Comparison of ENCODE assay signal across 1 cellular context in the genomic region with DNA sequence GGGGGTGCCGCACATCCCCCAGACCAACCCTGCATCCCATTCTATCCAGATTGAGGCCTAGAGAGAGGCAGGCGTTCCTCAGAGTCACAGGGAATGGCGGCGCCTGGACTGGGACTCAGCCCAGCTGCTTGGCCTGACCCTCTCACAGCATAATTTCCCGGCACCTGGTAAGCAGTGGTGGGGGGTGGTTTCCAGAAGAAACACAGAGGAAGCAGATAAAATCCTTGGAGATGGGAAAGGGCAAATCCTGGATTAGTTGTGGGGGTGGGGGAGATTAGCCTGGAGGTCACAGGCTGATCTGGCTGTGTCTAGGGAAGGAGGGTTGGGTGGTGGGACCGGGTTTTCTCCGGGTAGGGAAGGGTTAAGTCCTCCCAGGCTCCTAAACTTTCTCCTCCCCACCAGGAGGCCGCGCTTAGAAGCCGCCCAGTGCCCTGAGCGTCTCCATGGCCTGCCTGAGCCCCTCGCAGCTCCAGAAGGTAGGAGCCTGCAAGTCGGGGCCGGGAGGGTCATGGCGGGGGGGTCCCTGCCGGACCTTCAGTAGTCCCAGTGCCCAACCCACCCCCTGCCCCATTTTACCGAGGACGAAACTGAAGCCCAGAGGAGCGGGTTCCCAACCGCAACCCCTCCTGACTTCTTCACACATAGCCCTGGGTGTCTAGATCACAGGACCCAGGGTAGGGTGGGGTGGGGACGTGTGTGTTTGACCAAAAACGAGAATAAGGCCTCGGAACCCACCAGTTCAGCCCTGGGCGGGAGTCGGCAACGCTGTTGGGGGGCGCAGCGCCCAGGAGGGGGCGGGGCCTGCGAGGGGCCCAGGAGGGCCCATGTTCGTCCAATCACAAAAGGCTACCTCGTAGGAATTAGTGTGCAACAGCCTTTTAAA.
TF ChIP-seq lines count a peak whose summit lies in the region.

No MANE protein-coding gene starts in this region.

TF ChIP-seq in HepG2, 621 proteins besides CTCF, POLR2A, EP300 and RAD21 (continued from another document and continues in another):
- TF ChIP-seq, protein P1, sequence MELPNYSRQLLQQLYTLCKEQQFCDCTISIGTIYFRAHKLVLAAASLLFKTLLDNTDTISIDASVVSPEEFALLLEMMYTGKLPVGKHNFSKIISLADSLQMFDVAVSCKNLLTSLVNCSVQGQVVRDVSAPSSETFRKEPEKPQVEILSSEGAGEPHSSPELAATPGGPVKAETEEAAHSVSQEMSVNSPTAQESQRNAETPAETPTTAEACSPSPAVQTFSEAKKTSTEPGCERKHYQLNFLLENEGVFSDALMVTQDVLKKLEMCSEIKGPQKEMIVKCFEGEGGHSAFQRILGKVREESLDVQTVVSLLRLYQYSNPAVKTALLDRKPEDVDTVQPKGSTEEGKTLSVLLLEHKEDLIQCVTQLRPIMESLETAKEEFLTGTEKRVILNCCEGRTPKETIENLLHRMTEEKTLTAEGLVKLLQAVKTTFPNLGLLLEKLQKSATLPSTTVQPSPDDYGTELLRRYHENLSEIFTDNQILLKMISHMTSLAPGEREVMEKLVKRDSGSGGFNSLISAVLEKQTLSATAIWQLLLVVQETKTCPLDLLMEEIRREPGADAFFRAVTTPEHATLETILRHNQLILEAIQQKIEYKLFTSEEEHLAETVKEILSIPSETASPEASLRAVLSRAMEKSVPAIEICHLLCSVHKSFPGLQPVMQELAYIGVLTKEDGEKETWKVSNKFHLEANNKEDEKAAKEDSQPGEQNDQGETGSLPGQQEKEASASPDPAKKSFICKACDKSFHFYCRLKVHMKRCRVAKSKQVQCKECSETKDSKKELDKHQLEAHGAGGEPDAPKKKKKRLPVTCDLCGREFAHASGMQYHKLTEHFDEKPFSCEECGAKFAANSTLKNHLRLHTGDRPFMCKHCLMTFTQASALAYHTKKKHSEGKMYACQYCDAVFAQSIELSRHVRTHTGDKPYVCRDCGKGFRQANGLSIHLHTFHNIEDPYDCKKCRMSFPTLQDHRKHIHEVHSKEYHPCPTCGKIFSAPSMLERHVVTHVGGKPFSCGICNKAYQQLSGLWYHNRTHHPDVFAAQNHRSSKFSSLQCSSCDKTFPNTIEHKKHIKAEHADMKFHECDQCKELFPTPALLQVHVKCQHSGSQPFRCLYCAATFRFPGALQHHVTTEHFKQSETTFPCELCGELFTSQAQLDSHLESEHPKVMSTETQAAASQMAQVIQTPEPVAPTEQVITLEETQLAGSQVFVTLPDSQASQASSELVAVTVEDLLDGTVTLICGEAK (IDR thresholded peaks at IDR 0.05) = no peak
- TF ChIP-seq, protein P1 (CRISPR knock-in tag; IDR thresholded peaks at IDR 0.05) = no peak
- TF ChIP-seq POLR2G (IDR thresholded peaks at IDR 0.05; ENCODE audit: low read depth, low read length) = peak; percentile 87
- no peak for TF ChIP-seq ZMYM3 (CRISPR knock-in tag; IDR thresholded peaks at IDR 0.05)
- no peak for TF ChIP-seq MEF2D (CRISPR knock-in tag; IDR thresholded peaks at IDR 0.05)
- TF ChIP-seq SP4 (CRISPR knock-in tag; IDR thresholded peaks at IDR 0.05) = peak; percentile 42; the same call in 1 of the 2 replicates
- TF ChIP-seq ZNF160 (CRISPR knock-in tag; IDR thresholded peaks at IDR 0.05) = peak; percentile 39; the same call in 1 of the 2 replicates
- TF ChIP-seq WIZ (CRISPR knock-in tag; IDR thresholded peaks at IDR 0.05) = no peak
- no peak for TF ChIP-seq KAT8 (CRISPR knock-in tag; IDR thresholded peaks at IDR 0.05)
- no peak for TF ChIP-seq REXO4 (CRISPR knock-in tag; IDR thresholded peaks at IDR 0.05; ENCODE audit: borderline replicate concordance)
- peak; percentile 98 for TF ChIP-seq ZNF652 (CRISPR knock-in tag; IDR thresholded peaks at IDR 0.05; ENCODE audit: borderline replicate concordance, low read depth)
- no peak for TF ChIP-seq FLYWCH1 (CRISPR knock-in tag; IDR thresholded peaks at IDR 0.05)
- TF ChIP-seq, protein P2, sequence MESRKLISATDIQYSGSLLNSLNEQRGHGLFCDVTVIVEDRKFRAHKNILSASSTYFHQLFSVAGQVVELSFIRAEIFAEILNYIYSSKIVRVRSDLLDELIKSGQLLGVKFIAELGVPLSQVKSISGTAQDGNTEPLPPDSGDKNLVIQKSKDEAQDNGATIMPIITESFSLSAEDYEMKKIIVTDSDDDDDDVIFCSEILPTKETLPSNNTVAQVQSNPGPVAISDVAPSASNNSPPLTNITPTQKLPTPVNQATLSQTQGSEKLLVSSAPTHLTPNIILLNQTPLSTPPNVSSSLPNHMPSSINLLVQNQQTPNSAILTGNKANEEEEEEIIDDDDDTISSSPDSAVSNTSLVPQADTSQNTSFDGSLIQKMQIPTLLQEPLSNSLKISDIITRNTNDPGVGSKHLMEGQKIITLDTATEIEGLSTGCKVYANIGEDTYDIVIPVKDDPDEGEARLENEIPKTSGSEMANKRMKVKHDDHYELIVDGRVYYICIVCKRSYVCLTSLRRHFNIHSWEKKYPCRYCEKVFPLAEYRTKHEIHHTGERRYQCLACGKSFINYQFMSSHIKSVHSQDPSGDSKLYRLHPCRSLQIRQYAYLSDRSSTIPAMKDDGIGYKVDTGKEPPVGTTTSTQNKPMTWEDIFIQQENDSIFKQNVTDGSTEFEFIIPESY (CRISPR knock-in tag; IDR thresholded peaks at IDR 0.05) = no peak
- TF ChIP-seq, protein P3, sequence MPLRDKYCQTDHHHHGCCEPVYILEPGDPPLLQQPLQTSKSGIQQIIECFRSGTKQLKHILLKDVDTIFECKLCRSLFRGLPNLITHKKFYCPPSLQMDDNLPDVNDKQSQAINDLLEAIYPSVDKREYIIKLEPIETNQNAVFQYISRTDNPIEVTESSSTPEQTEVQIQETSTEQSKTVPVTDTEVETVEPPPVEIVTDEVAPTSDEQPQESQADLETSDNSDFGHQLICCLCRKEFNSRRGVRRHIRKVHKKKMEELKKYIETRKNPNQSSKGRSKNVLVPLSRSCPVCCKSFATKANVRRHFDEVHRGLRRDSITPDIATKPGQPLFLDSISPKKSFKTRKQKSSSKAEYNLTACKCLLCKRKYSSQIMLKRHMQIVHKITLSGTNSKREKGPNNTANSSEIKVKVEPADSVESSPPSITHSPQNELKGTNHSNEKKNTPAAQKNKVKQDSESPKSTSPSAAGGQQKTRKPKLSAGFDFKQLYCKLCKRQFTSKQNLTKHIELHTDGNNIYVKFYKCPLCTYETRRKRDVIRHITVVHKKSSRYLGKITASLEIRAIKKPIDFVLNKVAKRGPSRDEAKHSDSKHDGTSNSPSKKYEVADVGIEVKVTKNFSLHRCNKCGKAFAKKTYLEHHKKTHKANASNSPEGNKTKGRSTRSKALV (CRISPR knock-in tag; IDR thresholded peaks at IDR 0.05) = peak; percentile 46; the same call in 1 of the 2 replicates
- no peak; the same call in 1 of the 2 replicates for TF ChIP-seq MEIS2 (CRISPR knock-in tag; IDR thresholded peaks at IDR 0.05)
- no peak for TF ChIP-seq NFKBIZ (CRISPR knock-in tag; IDR thresholded peaks at IDR 0.05)
- TF ChIP-seq, protein P4, sequence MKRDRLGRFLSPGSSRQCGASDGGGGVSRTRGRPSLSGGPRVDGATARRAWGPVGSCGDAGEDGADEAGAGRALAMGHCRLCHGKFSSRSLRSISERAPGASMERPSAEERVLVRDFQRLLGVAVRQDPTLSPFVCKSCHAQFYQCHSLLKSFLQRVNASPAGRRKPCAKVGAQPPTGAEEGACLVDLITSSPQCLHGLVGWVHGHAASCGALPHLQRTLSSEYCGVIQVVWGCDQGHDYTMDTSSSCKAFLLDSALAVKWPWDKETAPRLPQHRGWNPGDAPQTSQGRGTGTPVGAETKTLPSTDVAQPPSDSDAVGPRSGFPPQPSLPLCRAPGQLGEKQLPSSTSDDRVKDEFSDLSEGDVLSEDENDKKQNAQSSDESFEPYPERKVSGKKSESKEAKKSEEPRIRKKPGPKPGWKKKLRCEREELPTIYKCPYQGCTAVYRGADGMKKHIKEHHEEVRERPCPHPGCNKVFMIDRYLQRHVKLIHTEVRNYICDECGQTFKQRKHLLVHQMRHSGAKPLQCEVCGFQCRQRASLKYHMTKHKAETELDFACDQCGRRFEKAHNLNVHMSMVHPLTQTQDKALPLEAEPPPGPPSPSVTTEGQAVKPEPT (CRISPR knock-in tag; IDR thresholded peaks at IDR 0.05; ENCODE audit: low read depth) = no peak
- TF ChIP-seq POLR2AphosphoS2 (IDR thresholded peaks at IDR 0.05; ENCODE audit: low read depth, low read length) = no peak
- TF ChIP-seq, protein P5, sequence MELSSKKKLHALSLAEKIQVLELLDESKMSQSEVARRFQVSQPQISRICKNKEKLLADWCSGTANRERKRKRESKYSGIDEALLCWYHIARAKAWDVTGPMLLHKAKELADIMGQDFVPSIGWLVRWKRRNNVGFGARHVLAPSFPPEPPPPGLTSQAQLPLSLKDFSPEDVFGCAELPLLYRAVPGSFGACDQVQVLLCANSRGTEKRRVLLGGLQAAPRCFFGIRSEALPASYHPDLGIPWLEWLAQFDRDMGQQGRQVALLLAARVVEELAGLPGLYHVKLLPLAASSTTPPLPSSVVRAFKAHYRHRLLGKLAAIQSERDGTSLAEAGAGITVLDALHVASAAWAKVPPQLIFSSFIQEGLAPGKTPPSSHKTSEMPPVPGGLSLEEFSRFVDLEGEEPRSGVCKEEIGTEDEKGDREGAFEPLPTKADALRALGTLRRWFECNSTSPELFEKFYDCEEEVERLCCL (CRISPR knock-in tag; IDR thresholded peaks at IDR 0.05; ENCODE audit: borderline replicate concordance) = no peak
- no peak for TF ChIP-seq ZNF234 (CRISPR knock-in tag; conservative IDR thresholded peaks at IDR 0.05)
- no peak for TF ChIP-seq SP5 (CRISPR knock-in tag; IDR thresholded peaks at IDR 0.05; ENCODE audit: borderline replicate concordance, low read depth)
- TF ChIP-seq CCAR2 (optimal IDR thresholded peaks at IDR 0.05; ENCODE audit: low read depth, low read length) = no peak
- peak; percentile 59; the same call in 1 of the 2 replicates for TF ChIP-seq BRD4 (CRISPR knock-in tag; IDR thresholded peaks at IDR 0.05)
- TF ChIP-seq, protein P6, sequence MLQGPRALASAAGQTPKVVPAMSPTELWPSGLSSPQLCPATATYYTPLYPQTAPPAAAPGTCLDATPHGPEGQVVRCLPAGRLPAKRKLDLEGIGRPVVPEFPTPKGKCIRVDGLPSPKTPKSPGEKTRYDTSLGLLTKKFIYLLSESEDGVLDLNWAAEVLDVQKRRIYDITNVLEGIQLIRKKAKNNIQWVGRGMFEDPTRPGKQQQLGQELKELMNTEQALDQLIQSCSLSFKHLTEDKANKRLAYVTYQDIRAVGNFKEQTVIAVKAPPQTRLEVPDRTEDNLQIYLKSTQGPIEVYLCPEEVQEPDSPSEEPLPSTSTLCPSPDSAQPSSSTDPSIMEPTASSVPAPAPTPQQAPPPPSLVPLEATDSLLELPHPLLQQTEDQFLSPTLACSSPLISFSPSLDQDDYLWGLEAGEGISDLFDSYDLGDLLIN (CRISPR knock-in tag; IDR thresholded peaks at IDR 0.05; ENCODE audit: borderline replicate concordance) = no peak
- no peak for TF ChIP-seq RFXANK (CRISPR knock-in tag; IDR thresholded peaks at IDR 0.05)
- no peak; the same call in 1 of the 2 replicates for TF ChIP-seq ZNF225 (CRISPR knock-in tag; IDR thresholded peaks at IDR 0.05)
- TF ChIP-seq, protein P7, sequence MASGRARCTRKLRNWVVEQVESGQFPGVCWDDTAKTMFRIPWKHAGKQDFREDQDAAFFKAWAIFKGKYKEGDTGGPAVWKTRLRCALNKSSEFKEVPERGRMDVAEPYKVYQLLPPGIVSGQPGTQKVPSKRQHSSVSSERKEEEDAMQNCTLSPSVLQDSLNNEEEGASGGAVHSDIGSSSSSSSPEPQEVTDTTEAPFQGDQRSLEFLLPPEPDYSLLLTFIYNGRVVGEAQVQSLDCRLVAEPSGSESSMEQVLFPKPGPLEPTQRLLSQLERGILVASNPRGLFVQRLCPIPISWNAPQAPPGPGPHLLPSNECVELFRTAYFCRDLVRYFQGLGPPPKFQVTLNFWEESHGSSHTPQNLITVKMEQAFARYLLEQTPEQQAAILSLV (CRISPR knock-in tag; IDR thresholded peaks at IDR 0.05; ENCODE audit: borderline replicate concordance) = no peak
- TF ChIP-seq MEIS1 (CRISPR knock-in tag; IDR thresholded peaks at IDR 0.05; ENCODE audit: borderline replicate concordance) = no peak
- no peak for TF ChIP-seq HDAC6 (IDR thresholded peaks at IDR 0.05; ENCODE audit: low read depth, low read length)
- no peak for TF ChIP-seq SRF (IDR thresholded peaks at IDR 0.05; ENCODE audit: low read depth, low read length)
- no peak for TF ChIP-seq PLRG1 (conservative IDR thresholded peaks at IDR 0.05)
- no peak for TF ChIP-seq ZNF737 (CRISPR knock-in tag; IDR thresholded peaks at IDR 0.05; ENCODE audit: borderline replicate concordance)
- no peak for TF ChIP-seq ZNF772 (CRISPR knock-in tag; IDR thresholded peaks at IDR 0.05)
- peak; percentile 49 for TF ChIP-seq ASH2L (IDR thresholded peaks at IDR 0.05; ENCODE audit: insufficient read length, low read depth, low read length)
- TF ChIP-seq ZNF547 (CRISPR knock-in tag; IDR thresholded peaks at IDR 0.05) = no peak
- TF ChIP-seq ZKSCAN5 (CRISPR knock-in tag; IDR thresholded peaks at IDR 0.05) = no peak
